Comparison of ENCODE assay signal across 13 cellular contexts in genomic region chr20:57754190-57754589, GRCh38.
"Had no signal": no experiment of that assay in that cellular context is flagged by ENCODE, and none has a peak within 500 bp of the region (broad histone marks: within the 10 kb centered on the region; RNA-seq: fewer than 3 reads in every experiment).

No MANE protein-coding gene starts in this region.

- H3K9me3 ChIP-seq: SK-N-SH had no signal

- DNase-seq: KBM-7, MV-4-11, NCI-H1048, NCI-H1436 treated with DMSO at 0.1 percent for 48 hours, NCI-H187 treated with DMSO at 0.1 percent for 48 hours, NCI-H2029 treated with DMSO at 0.1 percent for 48 hours, NCI-H345, NCI-H510A treated with DMSO at 0.1 percent for 48 hours, NCI-H526, NCI-H774, RPMI8226, SHP77, SK-N-SH had no signal
